Comparison of ENCODE assay signal across 15 cellular contexts in genomic region chr2:150204449-150204848, GRCh38.
DNase-seq lines count a peak whose midpoint lies in the region; ATAC-seq and TF ChIP-seq lines count a peak whose summit lies in the region.
"Had no signal": no experiment of that assay in that cellular context is flagged by ENCODE, and none has a peak within 500 bp of the region (broad histone marks: within the 10 kb centered on the region; RNA-seq: fewer than 3 reads in every experiment).

No MANE protein-coding gene starts in this region.

- no peaks in the 10 kb centered on the region for H3K9me2 ChIP-seq in MM.1S (replicated peaks; ENCODE audit: insufficient read depth, low read length)

- ATAC-seq in GM19395 (IDR thresholded peaks at IDR 0.05; ENCODE audit: unreplicated experiment): no peak
- no peak for ATAC-seq in HG03565 (IDR thresholded peaks at IDR 0.05; ENCODE audit: unreplicated experiment)
- ATAC-seq: CD8-positive, alpha-beta T cell had no signal

- H3K27ac ChIP-seq in liver (ENCODE audit: low read depth in 1 of 2, low read length in 2 of 2) (no peak overlapping the region), MM.1S (ENCODE audit: low read length) (no peak overlapping the region)
- H3K27ac ChIP-seq: upper lobe of left lung, WERI-Rb-1 had no signal

- WGBS in liver: 37% methylated on average over 3 of the region's 3 CpGs

- in situ Hi-C loops in HAP-1 (cut with MboI; ENCODE audit: low sequenced_read_pairs): no loop called here

- TF ChIP-seq RAD21 in liver (IDR thresholded peaks at IDR 0.05): peak; percentile 27 to 37

- no peak overlapping the region for H3K4me2 ChIP-seq in MM.1S (ENCODE audit: low read depth, low read length)

- H3K79me2 ChIP-seq in MM.1S (ENCODE audit: low read length): no peaks in the 10 kb centered on the region

- no peaks in the 10 kb centered on the region for H3K36me3 ChIP-seq in liver (ENCODE audit: control insufficient read depth in 4 of 4, insufficient read depth in 3 of 4, low read depth in 1 of 4, low read length in 3 of 4)
- H3K36me3 ChIP-seq in HAP-1 (replicated peaks): no peaks in the 10 kb centered on the region
- no peaks in the 10 kb centered on the region for H3K36me3 ChIP-seq in MM.1S (replicated peaks; ENCODE audit: insufficient read depth, low read length)
- H3K36me3 ChIP-seq: upper lobe of left lung, WERI-Rb-1 had no signal

- H3K4me1 ChIP-seq in liver (ENCODE audit: control insufficient read depth in 4 of 4, insufficient read depth in 4 of 4, low read length in 3 of 4) (peaks cover 0 to 6% (median 3%) of the 10 kb centered on the region in 4 donors), HAP-1 (peaks cover 4% of the 10 kb centered on the region; the same call in 1 of the 2 replicates), MM.1S (ENCODE audit: low read length) (no peaks in the 10 kb centered on the region)

- H3F3A ChIP-seq in MM.1S (ENCODE audit: insufficient read depth, low read length): no peaks in the 10 kb centered on the region

- TF ChIP-seq CTCF in AG09319 (IDR thresholded peaks at IDR 0.05; ENCODE audit: low read depth, low read length) (no peak), liver (IDR thresholded peaks at IDR 0.05; ENCODE audit: low read depth, low read length, missing input control) (no peak), MM.1S (IDR thresholded peaks at IDR 0.05; ENCODE audit: low read length) (no peak)

- no peaks in the 10 kb centered on the region for H4K20me1 ChIP-seq in MM.1S (ENCODE audit: insufficient read depth, low read length)

- H3K9ac ChIP-seq in liver (ENCODE audit: low read depth in 1 of 2, low read length in 2 of 2) (no peak overlapping the region), MM.1S (ENCODE audit: low read length) (no peak overlapping the region)

- no peaks in the 10 kb centered on the region for H3K27me3 ChIP-seq in liver (ENCODE audit: control insufficient read depth in 4 of 4, insufficient read depth in 4 of 4, low read length in 3 of 4)
- no peaks in the 10 kb centered on the region for H3K27me3 ChIP-seq in HAP-1 (ENCODE audit: low read depth)
- H3K27me3 ChIP-seq in MM.1S (replicated peaks; ENCODE audit: insufficient read depth, low read length): no peaks in the 10 kb centered on the region
- H3K27me3 ChIP-seq: upper lobe of left lung had no signal

- peak; percentile 52 for DNase-seq in AG09319 (ENCODE audit: extremely low read depth, low read depth)
- peak; percentile 13 for DNase-seq in HuH-7.5 (ENCODE audit: low spot score)
- peak; percentile 73 for DNase-seq in dedifferentiated amniotic fluid mesenchymal stem cell (ENCODE audit: extremely low spot score)
- DNase-seq in HAP-1 (ENCODE audit: low spot score in 2 of 2): no peak
- DNase-seq in MM.1S: no peak
- DNase-seq: activated T-cell treated with anti-CD3 and anti-CD28 coated beads, Interleukin-2, amount 50 U/mL, for 1 hour; CD8-positive, alpha-beta T cell; naive B cell; NCI-H2171; small intestine; upper lobe of left lung; WERI-Rb-1 had no signal

- no peak overlapping the region for H2AFZ ChIP-seq in MM.1S (ENCODE audit: low read length)

- H3K9me3 ChIP-seq in liver (ENCODE audit: control insufficient read depth in 4 of 4, low read length in 3 of 4) (no peaks in the 10 kb centered on the region), HAP-1 (peaks cover 2% of the 10 kb centered on the region; the same call in 1 of the 2 replicates), MM.1S (replicated peaks; ENCODE audit: insufficient read depth, low read length) (no peaks in the 10 kb centered on the region)
- H3K9me3 ChIP-seq: upper lobe of left lung had no signal

- H3K4me3 ChIP-seq in liver (ENCODE audit: low read depth in 1 of 3, low read length in 3 of 3): no peak overlapping the region
- no peak overlapping the region for H3K4me3 ChIP-seq in HAP-1
- H3K4me3 ChIP-seq in MM.1S (ENCODE audit: low read length): no peak overlapping the region
- H3K4me3 ChIP-seq: upper lobe of left lung had no signal

TF ChIP-seq in liver, 16 proteins besides CTCF, POLR2A, EP300 and RAD21:
- peak in 1 of 2 donors; percentile 52 for TF ChIP-seq HNF4A (conservative IDR thresholded peaks at IDR 0.05)
- peak in 1 of 2 donors; percentile 60 for TF ChIP-seq RXRA (IDR thresholded peaks at IDR 0.05)
- TF ChIP-seq ZBTB33 (IDR thresholded peaks at IDR 0.05): no peak
- TF ChIP-seq EGR1 (IDR thresholded peaks at IDR 0.05; ENCODE audit: low read depth in 2 of 2): peak; percentile 68 to 72
- peak; percentile 22 for TF ChIP-seq MAX (IDR thresholded peaks at IDR 0.05)
TF ChIP-seq in liver: peak in this region for 4.

Comparison
In these comparisons a context has a peak if more than half of its experiments do, and no peak if none do; other contexts are left out.
1. DNase-seq: peak in AG09319 (single experiment), HuH-7.5 (single experiment) and dedifferentiated amniotic fluid mesenchymal stem cell (single experiment); none in HAP-1 (0 of 2) and MM.1S (single experiment).